ENCODE assay signal across 8 cellular contexts in genomic region chr10:124717911-124718734, GRCh38. TPM values are rescaled to one million over a fixed set of nuclear protein-coding genes. Genes with fewer than 3 reads are reported as not detected.
DNase-seq lines count a peak whose midpoint lies in the region; ATAC-seq and TF ChIP-seq lines count a peak whose summit lies in the region.

No MANE protein-coding gene starts in this region.

- no peak overlapping the region for H3K56ac ChIP-seq in mesendoderm (ENCODE audit: low read length)

- no peak overlapping the region for H2BK15ac ChIP-seq in mesendoderm (replicated peaks; ENCODE audit: low read depth)

- H3K4me1 Mint-ChIP-seq in activated T-helper 17 cell treated with anti-CD3 and anti-CD28 coated beads, Interleukin-2, amount 50 U/mL, for 72 hours, result peaks cover 68% of the 10 kb centered on the region

- H3K9ac ChIP-seq in mesendoderm (ENCODE audit: low read length), result no peak overlapping the region

- H4K5ac ChIP-seq in mesendoderm (ENCODE audit: low read length), result no peak overlapping the region

- H4K20me1 ChIP-seq in OCI-LY7 (ENCODE audit: insufficient read depth, low read length), result peaks cover 16% of the 10 kb centered on the region; the same call in 1 of the 2 replicates

- no TSS peak for BruUV-seq in OCI-LY7 (replicated peaks; lab: Mats Ljungman, UMichigan)

- CTCF ChIA-PET in OCI-LY7 (lab: Charles Lee; ENCODE audit: unreplicated experiment), result interaction anchor here (0.6 to 1.8 kb wide), 10 partner anchors 9 to 182 kb away, joined by 3 to 11 read pairs (median 5); no protein-coding TSS in a partner anchor

- peaks cover 17% of the 10 kb centered on the region for H3K79me1 ChIP-seq in mesendoderm (ENCODE audit: low read length)

- intact Hi-C loops in OCI-LY7 (cut with micrococcal nuclease; ENCODE audit: unreplicated experiment), result no loop called here

- H3K9me3 ChIP-seq in OCI-LY7 (ENCODE audit: low read length), result no peaks in the 10 kb centered on the region

- peak overlapping the region; percentile 75 for H3K4me2 ChIP-seq in OCI-LY7 (ENCODE audit: low read length)
- H3K4me2 ChIP-seq in mesendoderm (ENCODE audit: low read length), result no peak overlapping the region

- ATAC-seq in GM18520 (IDR thresholded peaks at IDR 0.05; ENCODE audit: unreplicated experiment), result peak; percentile 64
- peak; percentile 63 for ATAC-seq in HG02943 (IDR thresholded peaks at IDR 0.05; ENCODE audit: low read depth, unreplicated experiment)
- peak; percentile 72 for ATAC-seq in activated T-helper 17 cell treated with anti-CD3 and anti-CD28 coated beads, Interleukin-2, amount 50 U/mL, for 72 hours (replicated peaks)
- no peak for ATAC-seq in HG03520 (IDR thresholded peaks at IDR 0.05; ENCODE audit: unreplicated experiment)

- H3K27me3 Mint-ChIP-seq in activated T-helper 17 cell treated with anti-CD3 and anti-CD28 coated beads, Interleukin-2, amount 50 U/mL, for 72 hours, result no peaks in the 10 kb centered on the region

- peak overlapping the region; percentile 78 for H3K27ac Mint-ChIP-seq in activated T-helper 17 cell treated with anti-CD3 and anti-CD28 coated beads, Interleukin-2, amount 50 U/mL, for 72 hours

- no peaks in the 10 kb centered on the region for H3K9me2 ChIP-seq in OCI-LY7 (ENCODE audit: insufficient read depth, low read length)

- H3K4ac ChIP-seq in mesendoderm (ENCODE audit: low read depth, low read length), result no peak overlapping the region

- H2AK5ac ChIP-seq in mesendoderm (ENCODE audit: low read length), result no peak overlapping the region

- no peak overlapping the region for H3K18ac ChIP-seq in mesendoderm (ENCODE audit: low read length)

- no peaks in the 10 kb centered on the region for H3K27me3 ChIP-seq in mesendoderm (ENCODE audit: insufficient read depth, low read length, poor library complexity)

- H3K36me3 ChIP-seq in OCI-LY7 (ENCODE audit: insufficient read depth, low read length), result peaks cover 70% of the 10 kb centered on the region
- H3K36me3 ChIP-seq in mesendoderm (ENCODE audit: control insufficient read depth, insufficient read depth, low read length), result no peaks in the 10 kb centered on the region

- H3K4me3 Mint-ChIP-seq in activated T-helper 17 cell treated with anti-CD3 and anti-CD28 coated beads, Interleukin-2, amount 50 U/mL, for 72 hours, result peak overlapping the region; percentile 87

- H3K79me2 ChIP-seq in OCI-LY7 (ENCODE audit: insufficient read depth, low read depth, low read length) (peaks cover 94% of the 10 kb centered on the region), mesendoderm (ENCODE audit: control insufficient read depth, insufficient read depth, low read length) (peaks cover 2% of the 10 kb centered on the region)

- DNase-seq in OCI-LY7 (ENCODE audit: low spot score), result no peak
- DNase-seq in hippocampal formation (lab: John Stamatoyannopoulos, UW), result peak; percentile 43 to 65
- peak; percentile 46 to 64 (median 53) for DNase-seq in stimulated activated CD4-positive, alpha-beta T cell treated with anti-CD3 and anti-CD28 coated beads, TNF-alpha, amount 100 ng/mL, for 4 hours (ENCODE audit: low read depth in 3 of 3)
- no peak for DNase-seq in mesendoderm

- H3K4me3 ChIP-seq in OCI-LY7 (ENCODE audit: low read depth, low read length, poor library complexity, severe bottlenecking) (no peak overlapping the region), mesendoderm (ENCODE audit: low read length) (no peak overlapping the region)

- no peaks in the 10 kb centered on the region for H3K9me3 Mint-ChIP-seq in activated T-helper 17 cell treated with anti-CD3 and anti-CD28 coated beads, Interleukin-2, amount 50 U/mL, for 72 hours

- WGBS in mesendoderm (ENCODE audit: extremely low coverage, insufficient coverage, low lambda C conversion rate), result no CpG with 5 or more reads among the region's 12 CpGs

- H2BK5ac ChIP-seq in mesendoderm (ENCODE audit: low read length), result no peak overlapping the region

- H3K27ac ChIP-seq in OCI-LY7 (ENCODE audit: low read depth, low read length, poor library complexity, severe bottlenecking) (peak overlapping the region; percentile 66), mesendoderm (ENCODE audit: low read depth, low read length) (no peak overlapping the region)

- POLR2A ChIA-PET in OCI-LY7 (lab: Charles Lee), result interaction anchor here (0.6 to 4.9 kb wide), 17 partner anchors 8 to 253 kb away, joined by 3 to 50 read pairs (median 4); no protein-coding TSS in a partner anchor

- no peak overlapping the region for H4K8ac ChIP-seq in mesendoderm (ENCODE audit: low read depth, low read length)

- no peak overlapping the region for H3K23ac ChIP-seq in mesendoderm (ENCODE audit: low read length)

- H3K36me3 Mint-ChIP-seq in activated T-helper 17 cell treated with anti-CD3 and anti-CD28 coated beads, Interleukin-2, amount 50 U/mL, for 72 hours (ENCODE audit: low read depth), result peaks cover 54% of the 10 kb centered on the region

- TF ChIP-seq CTCF in OCI-LY7 (conservative IDR thresholded peaks at IDR 0.05; ENCODE audit: low read length), result no peak

- H2BK120ac ChIP-seq in mesendoderm (ENCODE audit: low read depth, low read length), result no peak overlapping the region

- H3K4me1 ChIP-seq in OCI-LY7 (ENCODE audit: insufficient read depth, low read length, poor library complexity, severe bottlenecking) (peaks cover 64% of the 10 kb centered on the region), mesendoderm (ENCODE audit: control insufficient read depth, low read depth, low read length) (peaks cover 11% of the 10 kb centered on the region)

- no peak overlapping the region for H2AFZ ChIP-seq in OCI-LY7 (ENCODE audit: low read length)

RNA-seq across cellular contexts. Expression of gene FAM53B, which starts 26.1 kb away (rescaled TPM):
- total RNA-seq in OCI-LY7 (2014; rRNA removed; shearing (Covaris generic)), result 37.6 and 56.6 TPM in 2 replicates
- 50.5 and 58.5 TPM in 2 replicates for total RNA-seq in OCI-LY7 (2022)
- 10 to 100 TPM; 21.7 to 36.8 TPM for total RNA-seq in activated T-helper 17 cell treated with anti-CD3 and anti-CD28 coated beads, Interleukin-2, amount 50 U/mL, for 72 hours
- 9.4 TPM for polyA plus RNA-seq in mesendoderm (2013, experiment 1 of 2)
- 9.3 TPM for polyA plus RNA-seq in mesendoderm (2013, experiment 2 of 2)

Comparison
In these comparisons a context has a peak if more than half of its experiments do, and no peak if none do; other contexts are left out.
1. DNase-seq: peak in hippocampal formation (2 of 2) and stimulated activated CD4-positive, alpha-beta T cell treated with anti-CD3 and anti-CD28 coated beads, TNF-alpha, amount 100 ng/mL, for 4 hours (3 of 3); none in OCI-LY7 (single experiment) and mesendoderm (single experiment).